Comparison of ENCODE assay signal across 23 cellular contexts in the genomic region with DNA sequence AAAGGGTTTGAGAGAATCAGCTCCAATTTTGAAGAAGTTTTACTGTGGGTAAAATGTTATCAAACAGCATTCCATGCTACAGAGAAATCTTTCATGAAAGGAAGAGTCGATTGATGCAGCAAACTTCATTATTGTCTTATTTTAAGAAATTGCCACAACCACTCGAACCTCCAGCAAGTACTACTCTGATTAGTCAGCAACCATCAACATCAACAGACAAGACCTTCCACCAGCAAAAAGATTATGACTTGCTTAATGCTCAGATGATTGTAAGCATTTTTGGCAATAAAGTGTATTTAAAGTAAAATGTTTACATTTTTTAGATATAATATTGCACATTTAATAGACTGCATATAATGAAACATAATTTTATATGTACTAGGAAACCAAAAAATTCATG.
DNase-seq lines count a peak whose midpoint lies in the region; ATAC-seq and TF ChIP-seq lines count a peak whose summit lies in the region.
"Had no signal": no experiment of that assay in that cellular context is flagged by ENCODE, and none has a peak within 500 bp of the region (broad histone marks: within the 10 kb centered on the region; RNA-seq: fewer than 3 reads in every experiment).

No MANE protein-coding gene starts in this region.

- H3K27ac ChIP-seq in CD4-positive, alpha-beta T cell (ENCODE audit: low read depth, low read length): no peak overlapping the region
- no peak overlapping the region for H3K27ac ChIP-seq in IMR-90 (ENCODE audit: insufficient read depth, low read length)
- H3K27ac ChIP-seq: 22Rv1; A549; BLaER1 treated with 17β-estradiol and CSF1 and Interleukin-3, amounts not matched to agents 10 nM and 100 nM; C4-2B had no signal

- H3K9me1 ChIP-seq in IMR-90 (ENCODE audit: insufficient read depth, low read length): no peaks in the 10 kb centered on the region

- H2AK9ac ChIP-seq in IMR-90 (replicated peaks; ENCODE audit: low read depth, low read length, poor library complexity): no peak overlapping the region

- H2BK5ac ChIP-seq in IMR-90 (ENCODE audit: low read depth, low read length, poor library complexity, severe bottlenecking): no peak overlapping the region

- TF ChIP-seq POLR2A in IMR-90 (IDR thresholded peaks at IDR 0.05; ENCODE audit: low read depth, low read length): no peak

- H2BK15ac ChIP-seq in IMR-90 (ENCODE audit: low read depth, low read length): no peak overlapping the region

- no peaks in the 10 kb centered on the region for H3K27me3 ChIP-seq in CD4-positive, alpha-beta T cell (ENCODE audit: control insufficient read depth, insufficient read depth, low read length)
- H3K27me3 ChIP-seq in IMR-90 (ENCODE audit: control insufficient read depth, insufficient read depth, low read length): no peaks in the 10 kb centered on the region

- H2BK120ac ChIP-seq in IMR-90 (ENCODE audit: low read depth, low read length): no peak overlapping the region

- intact Hi-C loops in CD4-positive, alpha-beta T cell (cut with DNase I, micrococcal nuclease): no loop called here
- intact Hi-C loops in IMR-90 (cut with micrococcal nuclease): no loop called here

- H3K18ac ChIP-seq in IMR-90 (ENCODE audit: low read depth, low read length): no peak overlapping the region

- in situ Hi-C loops in IMR-90 (cut with MboI; ENCODE audit: low sequenced_read_pairs): no loop called here

- H3K14ac ChIP-seq in IMR-90 (replicated peaks; ENCODE audit: low read depth, low read length): no peak overlapping the region

- CTCF ChIA-PET in CD4-positive, alpha-beta T cell (lab: Charles Lee): interaction anchor here (1.3 kb wide), 1 partner anchor 23 kb away, joined by 5 read pairs; no protein-coding TSS in a partner anchor
- CTCF ChIA-PET in IMR-90 (lab: Yijun Ruan, JAX): interaction anchor here (0.6 kb wide), 1 partner anchor 254 kb away, joined by 6 read pairs; no protein-coding TSS in a partner anchor

- dilution Hi-C loops in IMR-90 (cut with HindIII; ENCODE audit: low sequenced_read_pairs, unreplicated experiment): no loop called here

- H3K4me1 Mint-ChIP-seq in CD4-positive, alpha-beta T cell (ENCODE audit: low read depth): peaks cover 44% of the 10 kb centered on the region
- H3K4me1 Mint-ChIP-seq: B cell had no signal

- no peak overlapping the region for H3K4me2 ChIP-seq in IMR-90 (ENCODE audit: low read depth, low read length)
- H3K4me2 ChIP-seq: A549; BLaER1 treated with 17β-estradiol and CSF1 and Interleukin-3, amounts not matched to agents 10 nM and 100 nM had no signal

- no peaks in the 10 kb centered on the region for H3K27me3 Mint-ChIP-seq in CD4-positive, alpha-beta T cell
- H3K27me3 Mint-ChIP-seq: B cell; CD4-positive, alpha-beta memory T cell; CD8-positive, alpha-beta memory T cell had no signal

- no peak overlapping the region for H3K4ac ChIP-seq in IMR-90 (ENCODE audit: low read depth, low read length)

- DNase-seq in CD4-positive, alpha-beta T cell: no peak
- DNase-seq in IMR-90 (peak; percentile 62), fibroblast of peridontal ligament (ENCODE audit: extremely low read depth) (peak; percentile 35), superior temporal gyrus (ENCODE audit: extremely low spot score) (no peak)
- DNase-seq in stimulated activated CD4-positive, alpha-beta T cell treated with anti-CD3 and anti-CD28 coated beads, Interleukin-4, amount 100 ng/mL, for 1 hour: no peak
- DNase-seq in stimulated activated CD4-positive, alpha-beta T cell treated with anti-CD3 and anti-CD28 coated beads, Interleukin-4, amount 100 ng/mL, for 4 hours: no peak
- DNase-seq: AML-193; CD4-positive, alpha-beta memory T cell; CD8-positive, alpha-beta memory T cell; COR-L47; DMS 273 treated with DMSO at 0.1 percent for 48 hours; DMS153; DMS53; DMS79; DND-41; EL; GDM1 had no signal

- no peak for TF ChIP-seq RAD21 in IMR-90 (IDR thresholded peaks at IDR 0.05; ENCODE audit: low read length)

- no peak overlapping the region for H2BK20ac ChIP-seq in IMR-90 (ENCODE audit: low read depth, low read length)

- no peak overlapping the region for H3K23ac ChIP-seq in IMR-90 (ENCODE audit: low read depth, low read length)

- no peaks in the 10 kb centered on the region for H3K36me3 ChIP-seq in IMR-90 (ENCODE audit: control insufficient read depth, insufficient read depth, low read length)
- H3K36me3 ChIP-seq: BLaER1 treated with 17β-estradiol and CSF1 and Interleukin-3, amounts not matched to agents 10 nM and 100 nM had no signal

- H4K8ac ChIP-seq in IMR-90 (ENCODE audit: low read depth in 2 of 2, low read length in 2 of 2): no peak overlapping the region

- no CpG with 5 or more reads among the region's 2 CpGs for WGBS in IMR-90 (ENCODE audit: extremely low coverage in 2 of 2, insufficient read length in 1 of 2), 2 experiments

- H3K9me3 Mint-ChIP-seq in CD4-positive, alpha-beta T cell: no peaks in the 10 kb centered on the region
- H3K9me3 Mint-ChIP-seq: CD4-positive, alpha-beta memory T cell; CD8-positive, alpha-beta memory T cell had no signal

- H3K9ac ChIP-seq in IMR-90 (ENCODE audit: low read depth, low read length): no peak overlapping the region
- H3K9ac ChIP-seq: BLaER1 treated with 17β-estradiol and CSF1 and Interleukin-3, amounts not matched to agents 10 nM and 100 nM had no signal

- ATAC-seq in CD4-positive, alpha-beta T cell (ENCODE audit: poor library complexity): no peak
- peak; percentile 62 for ATAC-seq in IMR-90 (ENCODE audit: low read depth)
- ATAC-seq: A549, GM12878 had no signal

- H3K4me3 ChIP-seq in IMR-90 (ENCODE audit: insufficient read depth, low read depth, low read length): no peak overlapping the region
- H3K4me3 ChIP-seq: A549; BLaER1 treated with 17β-estradiol and CSF1 and Interleukin-3, amounts not matched to agents 10 nM and 100 nM; GM12878 had no signal

- no peak overlapping the region for H4K91ac ChIP-seq in IMR-90 (ENCODE audit: insufficient read depth, low read depth, low read length)

- TF ChIP-seq CTCF in CD4-positive, alpha-beta T cell (IDR thresholded peaks at IDR 0.05): peak; percentile 3
- TF ChIP-seq CTCF in IMR-90 (conservative IDR thresholded peaks at IDR 0.05; ENCODE audit: low read depth, low read length): no peak

- no peaks in the 10 kb centered on the region for H3K79me1 ChIP-seq in IMR-90 (ENCODE audit: low read depth in 1 of 2, low read length in 2 of 2)

- H4K20me1 ChIP-seq in IMR-90 (ENCODE audit: insufficient read depth, low read length): no peaks in the 10 kb centered on the region
- H4K20me1 ChIP-seq: BLaER1 treated with 17β-estradiol and CSF1 and Interleukin-3, amounts not matched to agents 10 nM and 100 nM had no signal

- no peak overlapping the region for H3K4me3 Mint-ChIP-seq in CD4-positive, alpha-beta T cell
- H3K4me3 Mint-ChIP-seq: B cell; CD8-positive, alpha-beta memory T cell had no signal

- no peaks in the 10 kb centered on the region for H3K9me3 ChIP-seq in CD4-positive, alpha-beta T cell (ENCODE audit: control insufficient read depth, low read length)
- H3K9me3 ChIP-seq in IMR-90 (ENCODE audit: control insufficient read depth, insufficient read depth, low read length): no peaks in the 10 kb centered on the region
- H3K9me3 ChIP-seq: A549; BLaER1 treated with 17β-estradiol and CSF1 and Interleukin-3, amounts not matched to agents 10 nM and 100 nM had no signal

- H2AFZ ChIP-seq in IMR-90 (replicated peaks; ENCODE audit: low read length, poor library complexity): no peak overlapping the region

- no peak overlapping the region for H3K56ac ChIP-seq in IMR-90 (ENCODE audit: extremely low read depth, insufficient read depth, low read length)

- no peak overlapping the region for H2AK5ac ChIP-seq in IMR-90 (ENCODE audit: low read depth, low read length)

- H3K4me1 ChIP-seq in IMR-90 (ENCODE audit: control insufficient read depth, insufficient read depth, low read length): no peaks in the 10 kb centered on the region
- H3K4me1 ChIP-seq: A549 had no signal

- H4K5ac ChIP-seq in IMR-90 (ENCODE audit: low read depth, low read length): no peak overlapping the region

- no peak overlapping the region for H3K27ac Mint-ChIP-seq in CD4-positive, alpha-beta T cell
- H3K27ac Mint-ChIP-seq: B cell; CD4-positive, alpha-beta memory T cell had no signal

- no TSS peak for BruUV-seq in IMR-90 (replicated peaks; lab: Mats Ljungman, UMichigan)

- H3K36me3 Mint-ChIP-seq in CD4-positive, alpha-beta T cell (ENCODE audit: low read depth): peaks cover 59% of the 10 kb centered on the region

- POLR2A ChIA-PET in CD4-positive, alpha-beta T cell (lab: Charles Lee): no interaction called here
- POLR2A ChIA-PET in IMR-90 (lab: Charles Lee; ENCODE audit: unreplicated experiment): no interaction called here

TF ChIP-seq in IMR-90, 13 proteins besides CTCF, POLR2A, EP300 and RAD21 (continues in another document):
- TF ChIP-seq SMC3 (IDR thresholded peaks at IDR 0.05; ENCODE audit: low read depth, low read length) (no peak), NFE2L2 (IDR thresholded peaks at IDR 0.05; ENCODE audit: low read depth, low read length) (no peak), CEBPB (IDR thresholded peaks at IDR 0.05; ENCODE audit: low read depth, low read length) (no peak), BHLHE40 (IDR thresholded peaks at IDR 0.05; ENCODE audit: low read depth, low read length) (no peak), FOS (IDR thresholded peaks at IDR 0.05; ENCODE audit: low read depth, low read length) (no peak), ELK1 (IDR thresholded peaks at IDR 0.05; ENCODE audit: borderline replicate concordance, low read depth, low read length) (no peak), MAZ (IDR thresholded peaks at IDR 0.05; ENCODE audit: borderline replicate concordance, low read depth, low read length) (no peak), RCOR1 (IDR thresholded peaks at IDR 0.05; ENCODE audit: insufficient replicate concordance, low read length) (no peak), RFX5 (IDR thresholded peaks at IDR 0.05; ENCODE audit: low read depth, low read length) (no peak), MAFK (IDR thresholded peaks at IDR 0.05; ENCODE audit: low read depth, low read length) (no peak), CHD1 (IDR thresholded peaks at IDR 0.05; ENCODE audit: low read depth, low read length) (no peak), MXI1 (IDR thresholded peaks at IDR 0.05; ENCODE audit: borderline replicate concordance, low read depth, low read length) (no peak)

Comparison
In these comparisons a context has a peak if more than half of its experiments do, and no peak if none do; other contexts are left out.
1. DNase-seq: peak in IMR-90 (single experiment) and fibroblast of peridontal ligament (single experiment); none in CD4-positive, alpha-beta T cell (0 of 10), superior temporal gyrus (single experiment), stimulated activated CD4-positive, alpha-beta T cell treated with anti-CD3 and anti-CD28 coated beads, Interleukin-4, amount 100 ng/mL, for 1 hour (single experiment) and stimulated activated CD4-positive, alpha-beta T cell treated with anti-CD3 and anti-CD28 coated beads, Interleukin-4, amount 100 ng/mL, for 4 hours (0 of 2).